17 cellular contexts compared by ENCODE assay signal in the genomic region with DNA sequence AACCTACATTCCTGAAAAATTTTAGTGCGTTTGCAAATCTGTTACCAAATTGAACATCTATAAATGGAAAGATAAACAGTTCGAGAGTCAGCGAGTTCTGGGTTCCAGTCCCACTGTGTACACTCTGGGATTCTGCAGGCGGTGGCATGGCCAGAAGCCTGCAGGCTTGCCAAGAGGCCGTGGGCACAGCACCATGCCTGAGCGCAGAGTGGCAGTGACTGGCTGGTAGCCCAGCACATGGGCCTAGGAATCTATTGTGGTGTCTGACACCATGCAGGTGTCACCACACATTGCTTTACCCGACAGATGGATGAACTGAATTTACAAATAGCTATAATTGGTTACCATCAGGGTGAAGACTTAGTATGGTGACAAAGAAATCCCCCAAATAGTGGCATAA.
A peak's percentile ranks its signal among the peaks of the same experiment; 100 is the strongest.
DNase-seq lines count a peak whose midpoint lies in the region; ATAC-seq, FAIRE-seq and TF ChIP-seq lines count a peak whose summit lies in the region.
"Had no signal": no experiment of that assay in that cellular context is flagged by ENCODE, and none has a peak within 500 bp of the region (broad histone marks: within the 10 kb centered on the region; RNA-seq: fewer than 3 reads in every experiment).

No MANE protein-coding gene starts in this region.

- no peak for ATAC-seq in thoracic aorta (ENCODE audit: insufficient number of reproducible peaks, low FRiP score, low read depth)
- ATAC-seq in GM19023 (IDR thresholded peaks at IDR 0.05; ENCODE audit: unreplicated experiment): no peak
- no peak for ATAC-seq in HG02870 (IDR thresholded peaks at IDR 0.05; ENCODE audit: unreplicated experiment)

- peak overlapping the region; percentile 75 to 83 for H3K27ac ChIP-seq in thoracic aorta

- H3K4me1 ChIP-seq in thoracic aorta (ENCODE audit: control insufficient read depth in 1 of 2, low read depth in 2 of 2): peaks cover 10 to 72% of the 10 kb centered on the region in 2 donors

- no peak for TF ChIP-seq CTCF in thoracic aorta (IDR thresholded peaks at IDR 0.05)

- no peaks in the 10 kb centered on the region for H3K36me3 ChIP-seq in thoracic aorta
- H3K36me3 ChIP-seq: MG63 had no signal

- no peaks in the 10 kb centered on the region for H3K9me3 ChIP-seq in thoracic aorta
- H3K9me3 ChIP-seq: MG63 had no signal

- no peaks in the 10 kb centered on the region for H3K27me3 ChIP-seq in thoracic aorta (replicated peaks; ENCODE audit: insufficient read depth)
- H3K27me3 ChIP-seq: MG63 had no signal

- no peak overlapping the region for H3K4me3 ChIP-seq in thoracic aorta
- H3K4me3 ChIP-seq: MG63 had no signal

- peak; percentile 23 for FAIRE-seq in HTR-8/SVneo (lab: Jason Lieb, UNC)
- FAIRE-seq: GM19239 had no signal

- DNase-seq in HTR-8/SVneo (ENCODE audit: insufficient read length, low spot score): no peak
- DNase-seq in cerebellum (ENCODE audit: low spot score): peak; percentile 71
- peak; percentile 25 for DNase-seq in inferior parietal cortex (ENCODE audit: extremely low spot score)
- DNase-seq in thoracic aorta (ENCODE audit: low spot score): no peak
- no peak for DNase-seq in SKM-1 treated with dmso at 0.1 percent for 144 hours (lab: John Stamatoyannopoulos, UW; ENCODE audit: unreplicated experiment)
- DNase-seq: CD4-positive, alpha-beta T cell; H7; IMR-90; Karpas-422; MG63; NCI-H1092; NCI-H187; NCI-H446 treated with DMSO at 0.1 percent for 48 hours; NCI-H748 treated with DMSO at 0.1 percent for 48 hours had no signal

Comparison
In these comparisons a context has a peak if more than half of its experiments do, and no peak if none do; other contexts are left out.
1. DNase-seq: peak in cerebellum (single experiment) and inferior parietal cortex (single experiment); none in HTR-8/SVneo (single experiment), thoracic aorta (single experiment) and SKM-1 treated with dmso at 0.1 percent for 144 hours (single experiment).